Comparison of ENCODE assay signal across 8 cellular contexts in genomic region chr20:18287915-18288747, GRCh38. TPM values are rescaled to one million over a fixed set of nuclear protein-coding genes. Genes with fewer than 3 reads are reported as not detected.
A peak's percentile ranks its signal among the peaks of the same experiment; 100 is the strongest.
DNase-seq lines count a peak whose midpoint lies in the region; ATAC-seq and TF ChIP-seq lines count a peak whose summit lies in the region.

TSS of gene ZNF133 (plus strand) at chr20:18288527. CDS start at chr20:18305687, 17,160 bp downstream.

- peaks cover 23% of the 10 kb centered on the region for H3K4me1 Mint-ChIP-seq in activated naive CD8-positive, alpha-beta T cell (ENCODE audit: low read depth)
- H3K4me1 Mint-ChIP-seq in glutamatergic neuron (ENCODE audit: low read depth, unreplicated experiment): peaks cover 8% of the 10 kb centered on the region

- H3K4me3 ChIP-seq in GM12864 (ENCODE audit: low read depth, low read length) (peak within 1 kb of the TSS; percentile 94), osteoblast (ENCODE audit: insufficient read depth, low read length) (peak within 1 kb of the TSS; percentile 98), testis (peak within 1 kb of the TSS; percentile 89 to 90)

- H3K9me3 Mint-ChIP-seq in activated naive CD8-positive, alpha-beta T cell (ENCODE audit: low read depth): peaks cover 10% of the 10 kb centered on the region
- peaks cover 28% of the 10 kb centered on the region for H3K9me3 Mint-ChIP-seq in glutamatergic neuron (ENCODE audit: unreplicated experiment)

- peak; percentile 46 for TF ChIP-seq POLR2A in testis (IDR thresholded peaks at IDR 0.05)

- TF ChIP-seq CTCF in GM12864 (IDR thresholded peaks at IDR 0.05; ENCODE audit: low read depth, low read length, missing control alignments): no peak
- no peak for TF ChIP-seq CTCF in glutamatergic neuron (IDR thresholded peaks at IDR 0.05; ENCODE audit: partially characterized antibody, unreplicated experiment)
- TF ChIP-seq CTCF in osteoblast (IDR thresholded peaks at IDR 0.05; ENCODE audit: extremely low read depth, low read depth, low read length): no peak
- peak in 1 of 3 experiments; percentile 8 for TF ChIP-seq CTCF in testis (IDR thresholded peaks at IDR 0.05)

- peaks cover 14% of the 10 kb centered on the region for H3K27me3 Mint-ChIP-seq in activated naive CD8-positive, alpha-beta T cell
- peaks cover 14% of the 10 kb centered on the region for H3K27me3 Mint-ChIP-seq in glutamatergic neuron (ENCODE audit: unreplicated experiment)

- peak within 1 kb of the TSS; percentile 98 for H2AFZ ChIP-seq in osteoblast (ENCODE audit: low read length)

- WGBS in testis, 2 donors: 1% methylated on average over 44 to 63 of the region's 63 CpGs

- H3K27me3 ChIP-seq in osteoblast (ENCODE audit: insufficient read depth, low read length) (no peaks in the 10 kb centered on the region), testis (no peaks in the 10 kb centered on the region)

- peak within 1 kb of the TSS; percentile 93 for H3K4me2 ChIP-seq in osteoblast (ENCODE audit: insufficient read depth, low read length)

- peak within 1 kb of the TSS; percentile 96 for H3K4me3 Mint-ChIP-seq in activated naive CD8-positive, alpha-beta T cell
- H3K4me3 Mint-ChIP-seq in glutamatergic neuron (ENCODE audit: unreplicated experiment): peak within 1 kb of the TSS; percentile 96

- ATAC-seq in HG02623 (IDR thresholded peaks at IDR 0.05; ENCODE audit: unreplicated experiment) (peak; percentile 94), SK-N-SH treated with all-trans-retinoic acid at 6 μM for 48 hours (peak; percentile 99)

- H3K4me1 ChIP-seq in osteoblast (ENCODE audit: insufficient read depth, low read length): peaks cover 14% of the 10 kb centered on the region
- H3K4me1 ChIP-seq in testis: peaks cover 8% of the 10 kb centered on the region

- H3K27ac ChIP-seq in osteoblast (ENCODE audit: low read depth, low read length) (peak within 1 kb of the TSS; percentile 91), testis (peak within 1 kb of the TSS; percentile 95 to 96)

- peak within 1 kb of the TSS; percentile 96 for H3K27ac Mint-ChIP-seq in activated naive CD8-positive, alpha-beta T cell
- peak within 1 kb of the TSS; percentile 96 for H3K27ac Mint-ChIP-seq in glutamatergic neuron (ENCODE audit: unreplicated experiment)

- intact Hi-C loops in testis (cut with DNase I; ENCODE audit: low total_unique reads): no loop called here

- H3K36me3 Mint-ChIP-seq in activated naive CD8-positive, alpha-beta T cell: peaks cover 26% of the 10 kb centered on the region
- peaks cover 31% of the 10 kb centered on the region for H3K36me3 Mint-ChIP-seq in glutamatergic neuron (ENCODE audit: unreplicated experiment)

- H3K36me3 ChIP-seq in osteoblast (ENCODE audit: insufficient read depth, low read length): peaks cover 5% of the 10 kb centered on the region
- H3K36me3 ChIP-seq in testis (ENCODE audit: low read depth, missing control alignments): no peaks in the 10 kb centered on the region

- DNase-seq in GM12864 (ENCODE audit: low read depth) (peak; percentile 79), NCI-H1092 treated with DMSO at 0.1 percent for 48 hours (lab: John Stamatoyannopoulos, UW) (peak; percentile 97), glutamatergic neuron (peak; percentile 98), osteoblast (ENCODE audit: insufficient read length, low spot score, missing footprints) (peak; percentile 97), testis (peak; percentile 98)

- peaks cover 47% of the 10 kb centered on the region for H3K79me2 ChIP-seq in osteoblast (ENCODE audit: insufficient read depth, low read length)

- peaks cover 7% of the 10 kb centered on the region for H3K9me3 ChIP-seq in osteoblast (ENCODE audit: low read depth, low read length)
- no peaks in the 10 kb centered on the region for H3K9me3 ChIP-seq in testis

- peaks cover 12% of the 10 kb centered on the region for H4K20me1 ChIP-seq in osteoblast (ENCODE audit: insufficient read depth, low read length)

TF ChIP-seq in SK-N-SH treated with all-trans-retinoic acid at 6 μM for 48 hours, 23 proteins besides CTCF, POLR2A, EP300 and RAD21:
- TF ChIP-seq PATZ1 (CRISPR knock-in tag; IDR thresholded peaks at IDR 0.05; ENCODE audit: borderline replicate concordance) (no peak), ARNTL (CRISPR knock-in tag; IDR thresholded peaks at IDR 0.05; ENCODE audit: borderline replicate concordance, low read depth) (no peak), BACH2 (CRISPR knock-in tag; IDR thresholded peaks at IDR 0.05; ENCODE audit: borderline replicate concordance) (no peak), ISL1 (CRISPR knock-in tag; IDR thresholded peaks at IDR 0.05) (no peak), TOX (CRISPR knock-in tag; IDR thresholded peaks at IDR 0.05; ENCODE audit: borderline replicate concordance) (no peak), RARB (CRISPR knock-in tag; IDR thresholded peaks at IDR 0.05) (no peak), TSHZ2 (CRISPR knock-in tag; IDR thresholded peaks at IDR 0.05) (peak; percentile 57; the same call in 1 of the 2 replicates), CSDC2 (CRISPR knock-in tag; IDR thresholded peaks at IDR 0.05) (no peak), GLIS3 (CRISPR knock-in tag; IDR thresholded peaks at IDR 0.05) (0 out of 2 replicates have a peak, but pooled peaks have one; percentile 46)

RNA-seq across cellular contexts. Expression of gene ZNF133, which starts in this region (rescaled TPM):
- total RNA-seq in glutamatergic neuron (ENCODE audit: unreplicated experiment): 27.3 TPM
- total RNA-seq in osteoblast: 18.0 and 19.5 TPM in 2 replicates
- 10 to 100 TPM; 13.2 to 17.0 TPM for total RNA-seq in testis
- 17.1 TPM for polyA plus RNA-seq in testis (ENCODE audit: insufficient read depth, low read depth, low replicate concordance)

Comparison
In these comparisons a context has a peak if more than half of its experiments do, and no peak if none do; other contexts are left out.
1. Peak in every context shown above with its lines: DNase-seq, ATAC-seq, H3K4me3 ChIP-seq and H3K27ac ChIP-seq.